In genomic region chr10:5268743-5269142, GRCh38 we compare ENCODE assay signal across 21 cellular contexts.
"Had no signal": no experiment of that assay in that cellular context is flagged by ENCODE, and none has a peak within 500 bp of the region (broad histone marks: within the 10 kb centered on the region; RNA-seq: fewer than 3 reads in every experiment).

No MANE protein-coding gene starts in this region.

- ATAC-seq: naive thymus-derived CD4-positive, alpha-beta T cell; natural killer cell treated with Interleukin-12 subunit alpha and Interleukin-12 subunit beta and Interleukin-15 and Interleukin-18, amount 100 ng/mL, for 72 hours; right lobe of liver; stimulated activated memory B cell treated with anti-CD40 and anti-IgM and Interleukin-4, amounts not matched to agents 10 μg/mL and 1 μg/mL and 100 μg/mL, for 72 hours; stimulated activated naive CD8-positive, alpha-beta T cell treated with anti-CD3 and anti-CD28 coated beads, Interleukin-15, amount 100 ng/mL, for 72 hours had no signal

- FAIRE-seq: islet of Langerhans, kidney had no signal

- H3K27ac ChIP-seq: left ventricle myocardium inferior, ovary, right atrium auricular region, right lobe of liver, tibial nerve, uterus had no signal

- DNase-seq: hypothalamus; immature natural killer cell; kidney; left ventricle myocardium inferior; mesendoderm; naive thymus-derived CD4-positive, alpha-beta T cell; ovary; right lobe of liver; stimulated activated CD4-positive, alpha-beta T cell treated with anti-CD3 and anti-CD28 coated beads, Interleukin-1b, Interleukin-23, amount 100 ng/mL, for 48 hours; stimulated activated CD4-positive, alpha-beta T cell treated with anti-CD3 and anti-CD28 coated beads, Interleukin-2, amount 100 ng/mL, for 48 hours; stimulated activated CD4-positive, alpha-beta T cell treated with anti-CD3 and anti-CD28 coated beads, Interleukin-4, amount 100 ng/mL, for 4 hours; stimulated activated CD8-positive, alpha-beta memory T cell treated with anti-CD3 and anti-CD28 coated beads, Interleukin-4, amount 100 ng/mL, for 48 hours; stimulated activated naive CD4-positive, alpha-beta T cell treated with Interleukin-2 at 50 U/mL for 16 hours; stimulated activated naive CD8-positive, alpha-beta T cell treated with anti-CD3 and anti-CD28 coated beads, Interleukin-15, amount 100 ng/mL, for 72 hours; substantia nigra; uterus had no signal
